8 cellular contexts compared by ENCODE assay signal in genomic region chr2:111532682-111533540, GRCh38.
A peak's percentile ranks its signal among the peaks of the same experiment; 100 is the strongest.
DNase-seq lines count a peak whose midpoint lies in the region; ATAC-seq and TF ChIP-seq lines count a peak whose summit lies in the region.
"Not testable (repeated sequence)": the region's sequence is repeated elsewhere in the genome, so short reads cannot be mapped to it uniquely, and the experiment has no call there.

No MANE protein-coding gene starts in this region.

- peak; percentile 22 for ATAC-seq in naive thymus-derived CD4-positive, alpha-beta T cell
- ATAC-seq in stimulated activated naive CD8-positive, alpha-beta T cell treated with anti-CD3 and anti-CD28 coated beads, Interleukin-15, amount 100 ng/mL, for 72 hours: peak; percentile 74

- peaks cover 25% of the 10 kb centered on the region for H3K4me1 Mint-ChIP-seq in Calu3 (ENCODE audit: low read depth, unreplicated experiment)
- H3K4me1 Mint-ChIP-seq in T-helper 2 cell treated with Interferon-gamma antibody and Interleukin-4, amounts not matched to agents 5 μg/mL and 100 μg/mL, for 36 hours (ENCODE audit: low read depth): peaks cover 28% of the 10 kb centered on the region
- peaks cover 46% of the 10 kb centered on the region for H3K4me1 Mint-ChIP-seq in activated T-helper 1 cell treated with anti-CD3 and anti-CD28 coated beads, Interleukin-12 subunit alpha, Interleukin-12 subunit beta, Interleukin-2, Interleukin-4 antibody, amounts not matched to agents 30 ng/mL and 10 ng/mL and 1 ng/mL, durations not matched to agents 14 hours and 24 hours and 36 hours (ENCODE audit: low read depth)
- peaks cover 0 to 40% (median 3%) of the 10 kb centered on the region in 7 donors for H3K4me1 Mint-ChIP-seq in naive thymus-derived CD4-positive, alpha-beta T cell
- peaks cover 24% of the 10 kb centered on the region for H3K4me1 Mint-ChIP-seq in stimulated activated naive CD8-positive, alpha-beta T cell treated with anti-CD3 and anti-CD28 coated beads, Interleukin-15, amount 100 ng/mL, for 72 hours

- not testable (repeated sequence) for H3K27me3 Mint-ChIP-seq in Calu3 (ENCODE audit: unreplicated experiment); activated T-helper 1 cell treated with anti-CD3 and anti-CD28 coated beads, Interleukin-12 subunit alpha, Interleukin-12 subunit beta, Interleukin-2, Interleukin-4 antibody, amounts not matched to agents 30 ng/mL and 10 ng/mL and 1 ng/mL, durations not matched to agents 14 hours and 24 hours and 36 hours (ENCODE audit: insufficient read depth); naive thymus-derived CD4-positive, alpha-beta T cell
- peaks cover 11% of the 10 kb centered on the region for H3K27me3 Mint-ChIP-seq in T-helper 2 cell treated with Interferon-gamma antibody and Interleukin-4, amounts not matched to agents 5 μg/mL and 100 μg/mL, for 36 hours (ENCODE audit: low read depth)
- peaks cover 30% of the 10 kb centered on the region for H3K27me3 Mint-ChIP-seq in stimulated activated naive CD8-positive, alpha-beta T cell treated with anti-CD3 and anti-CD28 coated beads, Interleukin-15, amount 100 ng/mL, for 72 hours

- not testable (repeated sequence) for H3K4me3 Mint-ChIP-seq in Calu3 (ENCODE audit: low read depth, unreplicated experiment); stimulated activated naive CD8-positive, alpha-beta T cell treated with anti-CD3 and anti-CD28 coated beads, Interleukin-15, amount 100 ng/mL, for 72 hours
- H3K4me3 Mint-ChIP-seq in T-helper 2 cell treated with Interferon-gamma antibody and Interleukin-4, amounts not matched to agents 5 μg/mL and 100 μg/mL, for 36 hours: peak overlapping the region; percentile 79
- H3K4me3 Mint-ChIP-seq in activated T-helper 1 cell treated with anti-CD3 and anti-CD28 coated beads, Interleukin-12 subunit alpha, Interleukin-12 subunit beta, Interleukin-2, Interleukin-4 antibody, amounts not matched to agents 30 ng/mL and 10 ng/mL and 1 ng/mL, durations not matched to agents 14 hours and 24 hours and 36 hours: peak overlapping the region; percentile 74
- H3K4me3 Mint-ChIP-seq in naive thymus-derived CD4-positive, alpha-beta T cell: peak overlapping the region in 1 of 10 donors; percentile 77

- POLR2A ChIA-PET in naive thymus-derived CD4-positive, alpha-beta T cell (lab: Charles Lee): not testable (repeated sequence)

- not testable (repeated sequence) for H3K4me3 ChIP-seq in HUES48 (ENCODE audit: low read depth, low read length); brain microvascular endothelial cell (ENCODE audit: low read depth, low read length); fibroblast of mammary gland (ENCODE audit: control insufficient read depth, low read depth, low read length); naive thymus-derived CD4-positive, alpha-beta T cell (ENCODE audit: low read length)

- intact Hi-C loops in Calu3 (cut with micrococcal nuclease; ENCODE audit: unreplicated experiment); activated T-helper 1 cell treated with anti-CD3 and anti-CD28 coated beads, Interleukin-12 subunit alpha, Interleukin-12 subunit beta, Interleukin-2, Interleukin-4 antibody, amounts not matched to agents 30 ng/mL and 10 ng/mL and 1 ng/mL, durations not matched to agents 14 hours and 24 hours and 36 hours (cut with micrococcal nuclease); naive thymus-derived CD4-positive, alpha-beta T cell (cut with micrococcal nuclease): not testable (repeated sequence)

- not testable (repeated sequence) for H3K9me3 Mint-ChIP-seq in Calu3 (ENCODE audit: low read depth, unreplicated experiment); T-helper 2 cell treated with Interferon-gamma antibody and Interleukin-4, amounts not matched to agents 5 μg/mL and 100 μg/mL, for 36 hours; activated T-helper 1 cell treated with anti-CD3 and anti-CD28 coated beads, Interleukin-12 subunit alpha, Interleukin-12 subunit beta, Interleukin-2, Interleukin-4 antibody, amounts not matched to agents 30 ng/mL and 10 ng/mL and 1 ng/mL, durations not matched to agents 14 hours and 24 hours and 36 hours; naive thymus-derived CD4-positive, alpha-beta T cell; stimulated activated naive CD8-positive, alpha-beta T cell treated with anti-CD3 and anti-CD28 coated beads, Interleukin-15, amount 100 ng/mL, for 72 hours

- DNase-seq in Calu3; brain microvascular endothelial cell; naive thymus-derived CD4-positive, alpha-beta T cell: not testable (repeated sequence)
- DNase-seq in T-helper 2 cell treated with Interferon-gamma antibody and Interleukin-4, amounts not matched to agents 5 μg/mL and 100 μg/mL, for 36 hours (ENCODE audit: low spot score): peak; percentile 32
- DNase-seq in activated T-helper 1 cell treated with anti-CD3 and anti-CD28 coated beads, Interleukin-12 subunit alpha, Interleukin-12 subunit beta, Interleukin-2, Interleukin-4 antibody, amounts not matched to agents 30 ng/mL and 10 ng/mL and 1 ng/mL, durations not matched to agents 14 hours and 24 hours and 36 hours (ENCODE audit: low spot score): peak; percentile 30
- peak; percentile 7 for DNase-seq in fibroblast of mammary gland (ENCODE audit: low read depth)
- peak; percentile 13 to 25 for DNase-seq in stimulated activated naive CD8-positive, alpha-beta T cell treated with anti-CD3 and anti-CD28 coated beads, Interleukin-15, amount 100 ng/mL, for 72 hours

- in situ Hi-C loops in brain microvascular endothelial cell (cut with HindIII; ENCODE audit: low pct_ligation_motif_present, low sequenced_read_pairs): not testable (repeated sequence)

- not testable (repeated sequence) for H3K36me3 Mint-ChIP-seq in Calu3 (ENCODE audit: insufficient read depth, unreplicated experiment)
- H3K36me3 Mint-ChIP-seq in T-helper 2 cell treated with Interferon-gamma antibody and Interleukin-4, amounts not matched to agents 5 μg/mL and 100 μg/mL, for 36 hours (ENCODE audit: low read depth): peaks cover 11% of the 10 kb centered on the region
- H3K36me3 Mint-ChIP-seq in activated T-helper 1 cell treated with anti-CD3 and anti-CD28 coated beads, Interleukin-12 subunit alpha, Interleukin-12 subunit beta, Interleukin-2, Interleukin-4 antibody, amounts not matched to agents 30 ng/mL and 10 ng/mL and 1 ng/mL, durations not matched to agents 14 hours and 24 hours and 36 hours (ENCODE audit: low read depth): peaks cover 12% of the 10 kb centered on the region
- peaks cover 0 to 18% (median 0%) of the 10 kb centered on the region in 5 donors for H3K36me3 Mint-ChIP-seq in naive thymus-derived CD4-positive, alpha-beta T cell

- H3K36me3 ChIP-seq in HUES48 (ENCODE audit: control insufficient read depth, insufficient read depth, low read length); brain microvascular endothelial cell (replicated peaks); naive thymus-derived CD4-positive, alpha-beta T cell (ENCODE audit: control insufficient read depth in 2 of 3, insufficient read depth in 3 of 3, low read length in 3 of 3): not testable (repeated sequence)

- H3K27me3 ChIP-seq in HUES48 (ENCODE audit: control insufficient read depth, insufficient read depth, low read length); brain microvascular endothelial cell (replicated peaks); naive thymus-derived CD4-positive, alpha-beta T cell (ENCODE audit: control insufficient read depth in 2 of 2, insufficient read depth in 2 of 2, low read length in 2 of 2): not testable (repeated sequence)

- not testable (repeated sequence) for H3K9ac ChIP-seq in HUES48 (ENCODE audit: low read depth, low read length)

- H3K9me3 ChIP-seq in HUES48 (ENCODE audit: control insufficient read depth, insufficient read depth, low read length); naive thymus-derived CD4-positive, alpha-beta T cell (ENCODE audit: control insufficient read depth in 2 of 3, low read length in 3 of 3): not testable (repeated sequence)

- TF ChIP-seq CTCF in Calu3 (IDR thresholded peaks at IDR 0.05; ENCODE audit: unreplicated experiment); brain microvascular endothelial cell (IDR thresholded peaks at IDR 0.05; ENCODE audit: low read depth, low read length, missing control alignments); fibroblast of mammary gland (conservative IDR thresholded peaks at IDR 0.05; ENCODE audit: control insufficient read depth, insufficient read depth, low read depth, low read length): not testable (repeated sequence)

- not testable (repeated sequence) for H3K27ac Mint-ChIP-seq in Calu3 (ENCODE audit: unreplicated experiment); stimulated activated naive CD8-positive, alpha-beta T cell treated with anti-CD3 and anti-CD28 coated beads, Interleukin-15, amount 100 ng/mL, for 72 hours
- H3K27ac Mint-ChIP-seq in T-helper 2 cell treated with Interferon-gamma antibody and Interleukin-4, amounts not matched to agents 5 μg/mL and 100 μg/mL, for 36 hours: peak overlapping the region; percentile 96
- H3K27ac Mint-ChIP-seq in activated T-helper 1 cell treated with anti-CD3 and anti-CD28 coated beads, Interleukin-12 subunit alpha, Interleukin-12 subunit beta, Interleukin-2, Interleukin-4 antibody, amounts not matched to agents 30 ng/mL and 10 ng/mL and 1 ng/mL, durations not matched to agents 14 hours and 24 hours and 36 hours: peak overlapping the region; percentile 96
- peak overlapping the region in 1 of 9 donors; percentile 96 for H3K27ac Mint-ChIP-seq in naive thymus-derived CD4-positive, alpha-beta T cell

- TSS peak; percentile 52 for BruUV-seq in Calu3 (replicated peaks; lab: Mats Ljungman, UMichigan)

- peaks cover 11% of the 10 kb centered on the region for H3K4me1 ChIP-seq in HUES48 (ENCODE audit: control insufficient read depth, insufficient read depth, low read length)
- not testable (repeated sequence) for H3K4me1 ChIP-seq in naive thymus-derived CD4-positive, alpha-beta T cell (ENCODE audit: control insufficient read depth in 2 of 2, insufficient read depth in 2 of 2, low read length in 2 of 2)

- H3K27ac ChIP-seq in HUES48 (ENCODE audit: low read depth, low read length): peak overlapping the region; percentile 20
- peak overlapping the region; percentile 66 for H3K27ac ChIP-seq in brain microvascular endothelial cell
- H3K27ac ChIP-seq in naive thymus-derived CD4-positive, alpha-beta T cell (ENCODE audit: low read depth, low read length): not testable (repeated sequence)

- CTCF ChIA-PET in Calu3 (lab: Charles Lee); naive thymus-derived CD4-positive, alpha-beta T cell (lab: Charles Lee): not testable (repeated sequence)
